In genomic region chr6:31582230-31582601, GRCh38 we compare ENCODE assay signal across 8 cellular contexts. TPM values are rescaled to one million over a fixed set of nuclear protein-coding genes. Genes with fewer than 3 reads are reported as not detected.
DNase-seq lines count a peak whose midpoint lies in the region; ATAC-seq, FAIRE-seq and TF ChIP-seq lines count a peak whose summit lies in the region.

Gene LTB, minus strand, starts transcription at chr6:31582424. Its CDS starts 7 bp downstream, at chr6:31582417.

- peak within 1 kb of the TSS; percentile 96 to 100 (median 99) for H3K27ac Mint-ChIP-seq in CD4-positive, alpha-beta memory T cell

- peaks cover 19% of the 10 kb centered on the region for H3K79me2 ChIP-seq in SU-DHL-6 (ENCODE audit: insufficient read depth, low read length)

- TF ChIP-seq CTCF in SU-DHL-6 (IDR thresholded peaks at IDR 0.05; ENCODE audit: insufficient read depth, low read length, poor library complexity, severe bottlenecking) (no peak), bronchial epithelial cell (IDR thresholded peaks at IDR 0.05; ENCODE audit: insufficient read depth, low read length, severe bottlenecking) (no peak), uterus (IDR thresholded peaks at IDR 0.05) (no peak)

- peak within 1 kb of the TSS; percentile 89 to 95 for H3K4me3 ChIP-seq in CD4-positive, alpha-beta memory T cell (ENCODE audit: low read length in 2 of 2)
- H3K4me3 ChIP-seq in SU-DHL-6 (ENCODE audit: insufficient read depth, low read length, poor library complexity, severe bottlenecking) (peak within 1 kb of the TSS; percentile 86), bronchial epithelial cell (ENCODE audit: low read depth, low read length) (peak within 1 kb of the TSS; percentile 68), mononuclear cell (ENCODE audit: low read length) (peak within 1 kb of the TSS; percentile 85), uterus (peak within 1 kb of the TSS; percentile 57 to 78)

- intact Hi-C loops in CD4-positive, alpha-beta memory T cell (cut with micrococcal nuclease), result loop anchor here (1.0 to 5.0 kb wide), 3 partner anchors 23 to 90 kb away; partner anchors contain the start of gene BAG6
- intact Hi-C loops in uterus (cut with DNase I; ENCODE audit: low total_unique reads), result no loop called here

- no peak for ATAC-seq in HG03439 (IDR thresholded peaks at IDR 0.05; ENCODE audit: unreplicated experiment)

- no peak within 1 kb of the TSS for H2AFZ ChIP-seq in SU-DHL-6 (ENCODE audit: low read depth, low read length, severe bottlenecking)

- DNase-seq in CD4-positive, alpha-beta memory T cell, result peak; percentile 70 to 85 (median 73)
- no peak for DNase-seq in bronchial epithelial cell (ENCODE audit: low read depth)
- no peak for DNase-seq in uterus
- no peak for DNase-seq in globus pallidus (ENCODE audit: low spot score)
- DNase-seq in cerebellum (ENCODE audit: low spot score), result no peak

- POLR2A ChIA-PET in CD4-positive, alpha-beta memory T cell (lab: Charles Lee; ENCODE audit: partially characterized antibody), result interaction anchor here (0.6 to 52.5 kb wide), 28 partner anchors 0 to 1390 kb away, joined by 3 to 3597 read pairs (median 4); partner anchors contain the start of genes ATP6V1G2, BAG6, C6orf47 and DDX39B

- H3K4me1 ChIP-seq in CD4-positive, alpha-beta memory T cell (ENCODE audit: insufficient read depth, low read length), result peaks cover 79% of the 10 kb centered on the region
- H3K4me1 ChIP-seq in mononuclear cell (ENCODE audit: insufficient read depth, low read length) (peaks cover 89% of the 10 kb centered on the region), uterus (peaks cover 0 to 5% of the 10 kb centered on the region in 2 donors)

- peak within 1 kb of the TSS; percentile 95 to 100 (median 99) for H3K4me3 Mint-ChIP-seq in CD4-positive, alpha-beta memory T cell

- H3K27me3 Mint-ChIP-seq in CD4-positive, alpha-beta memory T cell, result no peaks in the 10 kb centered on the region

- H3K4me1 Mint-ChIP-seq in CD4-positive, alpha-beta memory T cell, result peaks cover 39 to 95% (median 60%) of the 10 kb centered on the region in 4 donors

- H3K27me3 ChIP-seq in CD4-positive, alpha-beta memory T cell (ENCODE audit: insufficient read depth, low read length), result no peaks in the 10 kb centered on the region
- H3K27me3 ChIP-seq in SU-DHL-6 (ENCODE audit: low read length) (no peaks in the 10 kb centered on the region), bronchial epithelial cell (ENCODE audit: control insufficient read depth, insufficient read depth, low read length) (no peaks in the 10 kb centered on the region), mononuclear cell (ENCODE audit: insufficient read depth, low read length) (no peaks in the 10 kb centered on the region), uterus (no peaks in the 10 kb centered on the region)

- peak within 1 kb of the TSS; percentile 86 for H3K4me2 ChIP-seq in SU-DHL-6 (ENCODE audit: low read depth, low read length, poor library complexity, severe bottlenecking)

- no peaks in the 10 kb centered on the region for H4K20me1 ChIP-seq in SU-DHL-6 (ENCODE audit: low read depth, low read length)

- H3K9me3 ChIP-seq in CD4-positive, alpha-beta memory T cell (ENCODE audit: control insufficient read depth in 1 of 2, low read length in 2 of 2), result no peaks in the 10 kb centered on the region
- H3K9me3 ChIP-seq in SU-DHL-6 (ENCODE audit: insufficient read depth, low read length) (no peaks in the 10 kb centered on the region), mononuclear cell (ENCODE audit: low read depth, low read length) (no peaks in the 10 kb centered on the region), uterus (no peaks in the 10 kb centered on the region)

- CTCF ChIA-PET in CD4-positive, alpha-beta memory T cell (lab: Charles Lee; ENCODE audit: partially characterized antibody), result interaction anchor here (0.8 to 19.7 kb wide), 10 partner anchors 9 to 248 kb away, joined by 3 to 962 read pairs (median 12); partner anchors contain the start of genes ATP6V1G2, DDX39B, HSPA1B and LST1

- TF ChIP-seq POLR2A in uterus (IDR thresholded peaks at IDR 0.05), result no peak

- peaks cover 10% of the 10 kb centered on the region for H3K36me3 ChIP-seq in CD4-positive, alpha-beta memory T cell (ENCODE audit: insufficient read depth, low read length)
- no peaks in the 10 kb centered on the region; the same call in 1 of the 2 replicates for H3K36me3 ChIP-seq in SU-DHL-6 (ENCODE audit: low read length)
- no peaks in the 10 kb centered on the region for H3K36me3 ChIP-seq in bronchial epithelial cell (ENCODE audit: control insufficient read depth, insufficient read depth, low read length)
- H3K36me3 ChIP-seq in uterus, result no peaks in the 10 kb centered on the region

- peak within 1 kb of the TSS; percentile 87 for H3K9ac ChIP-seq in SU-DHL-6 (ENCODE audit: low read length)

- no peak for FAIRE-seq in bronchial epithelial cell (lab: Jason Lieb, UNC)

- H3K9me3 Mint-ChIP-seq in CD4-positive, alpha-beta memory T cell, result no peaks in the 10 kb centered on the region

- H3K36me3 Mint-ChIP-seq in CD4-positive, alpha-beta memory T cell, result peaks cover 42 to 43% of the 10 kb centered on the region in 2 donors

- peaks cover 85% of the 10 kb centered on the region for H3F3A ChIP-seq in SU-DHL-6 (ENCODE audit: insufficient read depth)

- H3K9me2 ChIP-seq in SU-DHL-6 (replicated peaks; ENCODE audit: insufficient read depth, low read length), result no peaks in the 10 kb centered on the region

- H3K27ac ChIP-seq in CD4-positive, alpha-beta memory T cell (ENCODE audit: low read depth, low read length), result peak within 1 kb of the TSS; percentile 92
- peak within 1 kb of the TSS; percentile 92 for H3K27ac ChIP-seq in SU-DHL-6 (ENCODE audit: low read depth, low read length)
- peak within 1 kb of the TSS; percentile 80 to 92 for H3K27ac ChIP-seq in uterus

RNA-seq across cellular contexts. Expression of gene LTB, which starts in this region (rescaled TPM):
- total RNA-seq in CD4-positive, alpha-beta memory T cell, result 100 to 1,000 TPM; 802 to 835 TPM
- polyA plus RNA-seq in CD4-positive, alpha-beta memory T cell, result 1,000 to 10,000 TPM; 2,431 to 3,276 TPM
- total RNA-seq in bronchial epithelial cell, result not detected in 2 replicates
- 191 TPM for total RNA-seq in mononuclear cell
- total RNA-seq in uterus, result 1 to 10 TPM in 1 of 4 donors, not detected in 3; 1.5 TPM
- total RNA-seq in cerebellum, result not detected

Comparison
In these comparisons a context has a peak if more than half of its experiments do, and no peak if none do; other contexts are left out.
1. RNA of gene LTB (total RNA-seq): 802 to 835 TPM in CD4-positive, alpha-beta memory T cell and 191 TPM in mononuclear cell (single experiment); 1.5 TPM in uterus, not detected in bronchial epithelial cell and not detected in cerebellum (single experiment); every median in the first group is over 10 times any median in the second.
2. DNase-seq: peak in CD4-positive, alpha-beta memory T cell (5 of 5); none in bronchial epithelial cell (single experiment), uterus (0 of 2), globus pallidus (single experiment) and cerebellum (single experiment).
3. Peak in every context shown above with its lines, with median percentiles within 50 percentile points of each other: H3K27ac ChIP-seq and H3K4me3 ChIP-seq.